In genomic region chr3:171640520-171641412, GRCh38 we compare ENCODE assay signal across 8 cellular contexts.
DNase-seq lines count a peak whose midpoint lies in the region; ATAC-seq and TF ChIP-seq lines count a peak whose summit lies in the region.
"Had no signal": no experiment of that assay in that cellular context is flagged by ENCODE, and none has a peak within 500 bp of the region (broad histone marks: within the 10 kb centered on the region; RNA-seq: fewer than 3 reads in every experiment).

No MANE protein-coding gene starts in this region.

- peak overlapping the region; percentile 17 for H3K27ac Mint-ChIP-seq in HFFc6

- ATAC-seq in right cardiac atrium (peak; percentile 63 to 66), GM21717 (IDR thresholded peaks at IDR 0.05; ENCODE audit: unreplicated experiment) (no peak)

- no peaks in the 10 kb centered on the region for H3K36me3 ChIP-seq in adipocyte (ENCODE audit: control insufficient read depth, insufficient read depth, low read length, severe bottlenecking)

- H3K27ac ChIP-seq in right cardiac atrium (ENCODE audit: low read length): peak overlapping the region; percentile 5

- no peaks in the 10 kb centered on the region for H3K36me3 Mint-ChIP-seq in HFFc6 (ENCODE audit: low read depth)

- no peaks in the 10 kb centered on the region for H3K27me3 Mint-ChIP-seq in HFFc6 (ENCODE audit: insufficient read depth)

- H3K9me3 ChIP-seq in adipocyte (ENCODE audit: control insufficient read depth, low read length): no peaks in the 10 kb centered on the region
- H3K9me3 ChIP-seq in right cardiac atrium (ENCODE audit: control insufficient read depth, low read length): no peaks in the 10 kb centered on the region

- peak; percentile 30 for DNase-seq in HFFc6
- peak; percentile 55 for DNase-seq in adipocyte (ENCODE audit: low read depth)
- peak in 1 of 3 donors; percentile 53 for DNase-seq in right cardiac atrium
- DNase-seq in stromal cell of bone marrow (ENCODE audit: low read depth): peak; percentile 25
- no peak for DNase-seq in HuH-7.5 (ENCODE audit: low spot score)
- DNase-seq in stimulated activated CD8-positive, alpha-beta memory T cell treated with anti-CD3 and anti-CD28 coated beads, Interleukin-4, amount 100 ng/mL, for 48 hours: no peak
- DNase-seq: activated CD4-positive, alpha-beta T cell treated with anti-CD3 and anti-CD28 coated beads, Interleukin-2, amount 50 U/mL, for 4 hours had no signal

- H3K4me3 ChIP-seq in adipocyte (ENCODE audit: low read length) (no peak overlapping the region), right cardiac atrium (ENCODE audit: low read length) (no peak overlapping the region)

- peaks cover 14% of the 10 kb centered on the region for H3K4me1 Mint-ChIP-seq in HFFc6 (ENCODE audit: low read depth)

- H3K9ac ChIP-seq in adipocyte (ENCODE audit: low read length): peak overlapping the region; percentile 4

- 23% methylated on average over 2 of the region's 2 CpGs for WGBS in right cardiac atrium

- intact Hi-C loops in right cardiac atrium (cut with DNase I): loop anchor here in 2 of 4 donors (10.0 kb wide), 2 partner anchors 124 to 134 kb away; no protein-coding TSS in a partner anchor

- no peaks in the 10 kb centered on the region for H3K27me3 ChIP-seq in adipocyte (replicated peaks; ENCODE audit: control insufficient read depth, insufficient read depth, low read length)
- no peaks in the 10 kb centered on the region for H3K27me3 ChIP-seq in right cardiac atrium (ENCODE audit: control insufficient read depth, insufficient read depth)

- H3K4me1 ChIP-seq in adipocyte (ENCODE audit: control insufficient read depth, insufficient read depth, low read length) (peaks cover 9% of the 10 kb centered on the region), right cardiac atrium (ENCODE audit: control insufficient read depth, insufficient read depth, low read length) (no peaks in the 10 kb centered on the region)

- peak; percentile 51 for TF ChIP-seq CTCF in HFFc6 (IDR thresholded peaks at IDR 0.05)

- no peak overlapping the region for H3K4me3 Mint-ChIP-seq in HFFc6

- no peaks in the 10 kb centered on the region for H3K9me3 Mint-ChIP-seq in HFFc6

Comparison
In these comparisons a context has a peak if more than half of its experiments do, and no peak if none do; other contexts are left out.
1. DNase-seq: peak in HFFc6 (single experiment), adipocyte (single experiment) and stromal cell of bone marrow (single experiment); none in HuH-7.5 (single experiment) and stimulated activated CD8-positive, alpha-beta memory T cell treated with anti-CD3 and anti-CD28 coated beads, Interleukin-4, amount 100 ng/mL, for 48 hours (single experiment).